8 cellular contexts compared by ENCODE assay signal in the genomic region with DNA sequence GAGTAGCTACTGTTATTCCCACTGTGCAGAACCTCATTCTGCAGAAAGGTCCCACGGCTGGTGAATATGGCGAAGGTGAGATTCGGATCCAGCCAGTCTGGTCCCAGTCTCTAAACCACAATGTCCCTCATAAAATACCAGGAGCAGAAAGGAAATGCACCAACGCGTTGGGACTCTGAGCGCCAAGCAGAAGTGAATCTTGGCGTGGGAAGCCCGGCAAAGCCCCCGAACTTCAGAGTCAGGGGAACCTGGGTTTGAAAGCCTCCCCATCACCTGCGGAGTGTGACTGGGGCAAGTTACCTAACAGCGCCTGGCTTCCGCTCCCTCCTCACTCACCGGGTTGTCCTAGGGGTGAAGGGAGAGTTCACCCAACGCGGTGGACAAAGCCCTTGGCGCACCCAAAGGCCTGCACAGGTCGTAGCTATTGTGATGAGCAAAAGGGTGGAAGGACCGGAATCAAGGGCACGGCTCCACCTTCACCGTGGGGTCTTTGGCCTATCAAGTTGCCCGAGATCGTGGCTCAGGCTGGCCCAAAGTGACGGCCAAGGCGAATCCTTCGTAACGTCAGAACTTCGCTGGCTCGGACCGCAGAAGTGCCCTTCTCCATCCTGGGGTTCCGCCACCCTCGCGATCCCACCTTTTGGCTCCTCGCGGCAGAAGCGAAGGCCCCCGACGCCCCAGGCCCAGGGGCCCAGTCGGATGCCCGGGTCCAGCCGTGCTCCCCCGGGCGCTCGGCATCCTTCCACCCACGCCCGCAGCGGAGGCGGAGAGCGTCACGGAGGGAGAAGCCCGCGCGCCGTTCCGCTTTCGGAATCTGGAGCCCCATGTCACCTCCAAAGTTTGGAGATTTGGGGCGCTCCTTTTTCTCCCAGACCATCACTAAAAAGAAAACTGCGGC. TPM values are rescaled to one million over a fixed set of nuclear protein-coding genes. Genes with fewer than 3 reads are reported as not detected.
DNase-seq lines count a peak whose midpoint lies in the region; ATAC-seq and TF ChIP-seq lines count a peak whose summit lies in the region.

No MANE protein-coding gene starts in this region.

- H3K4me1 ChIP-seq in IMR-90 (ENCODE audit: control insufficient read depth, insufficient read depth, low read length), result peaks cover 22% of the 10 kb centered on the region

- peak overlapping the region; percentile 43; the same call in 1 of the 2 replicates for H4K5ac ChIP-seq in IMR-90 (ENCODE audit: low read depth, low read length)

- H3K79me1 ChIP-seq in IMR-90 (ENCODE audit: low read depth in 1 of 2, low read length in 2 of 2), result peaks cover 18 to 54% of the 10 kb centered on the region in 2 experiments

- H2AK9ac ChIP-seq in IMR-90 (replicated peaks; ENCODE audit: low read depth, low read length, poor library complexity), result peak overlapping the region; percentile 92

- POLR2A ChIA-PET in IMR-90 (lab: Charles Lee; ENCODE audit: unreplicated experiment), result no interaction called here

- 8% methylated on average over 25 of the region's 57 CpGs; no CpG with 5 or more reads in 1 of the 2 experiments for WGBS in IMR-90 (ENCODE audit: extremely low coverage in 2 of 2, insufficient read length in 1 of 2), 2 experiments

- peaks cover 45% of the 10 kb centered on the region for H4K20me1 ChIP-seq in IMR-90 (ENCODE audit: insufficient read depth, low read length)

- no peak overlapping the region for H2BK20ac ChIP-seq in IMR-90 (ENCODE audit: low read depth, low read length)

- no peak for TF ChIP-seq POLR2A in IMR-90 (IDR thresholded peaks at IDR 0.05; ENCODE audit: low read depth, low read length)

- peak overlapping the region; percentile 41 for H2AK5ac ChIP-seq in IMR-90 (ENCODE audit: low read depth, low read length)

- CTCF ChIA-PET in IMR-90 (lab: Yijun Ruan, JAX), result interaction anchor here (0.9 to 1.3 kb wide), 3 partner anchors 15 to 342 kb away, joined by 3 to 8 read pairs (median 3); no protein-coding TSS in a partner anchor

- in situ Hi-C loops in IMR-90 (cut with MboI; ENCODE audit: low sequenced_read_pairs), result no loop called here

- H2BK5ac ChIP-seq in IMR-90 (ENCODE audit: low read depth, low read length, poor library complexity, severe bottlenecking), result peak overlapping the region; percentile 61

- no peak for TF ChIP-seq CTCF in GM12875 (IDR thresholded peaks at IDR 0.05; ENCODE audit: borderline replicate concordance, insufficient read depth, low read depth, low read length)
- TF ChIP-seq CTCF in IMR-90 (conservative IDR thresholded peaks at IDR 0.05; ENCODE audit: low read depth, low read length), result no peak
- TF ChIP-seq CTCF in glutamatergic neuron (IDR thresholded peaks at IDR 0.05; ENCODE audit: partially characterized antibody, unreplicated experiment), result no peak

- H3K9me3 ChIP-seq in IMR-90 (ENCODE audit: control insufficient read depth, insufficient read depth, low read length), result no peaks in the 10 kb centered on the region

- DNase-seq in IMR-90 (no peak), glutamatergic neuron (no peak), skeletal muscle cell (ENCODE audit: low read depth) (no peak), HuH-7.5 (ENCODE audit: low spot score) (no peak), NCI-H748 (lab: John Stamatoyannopoulos, UW; ENCODE audit: unreplicated experiment) (no peak)
- DNase-seq in activated T-cell treated with anti-CD3 and anti-CD28 coated beads, Interleukin-2, amount 50 U/mL, for 4 hours, result peak; percentile 75

- H3K9me1 ChIP-seq in IMR-90 (ENCODE audit: insufficient read depth, low read length), result peaks cover 19% of the 10 kb centered on the region

- intact Hi-C loops in IMR-90 (cut with micrococcal nuclease), result loop anchor here (2.0 to 5.0 kb wide), 4 partner anchors 47 to 335 kb away; a partner anchor contains a TSS

- ATAC-seq in IMR-90 (ENCODE audit: low read depth) (peak; percentile 6), HG03565 (IDR thresholded peaks at IDR 0.05; ENCODE audit: unreplicated experiment) (no peak)
- peak; percentile 7 to 11 for ATAC-seq in activated T-cell treated with anti-CD3 and anti-CD28 coated beads, Interleukin-2, amount 50 U/mL, for 4 hours

- peak overlapping the region; percentile 30 for H3K4ac ChIP-seq in IMR-90 (ENCODE audit: low read depth, low read length)

- H3K56ac ChIP-seq in IMR-90 (ENCODE audit: extremely low read depth, insufficient read depth, low read length), result peak overlapping the region; percentile 70; the same call in 1 of the 2 replicates

- peak overlapping the region; percentile 89 for H3K27ac Mint-ChIP-seq in glutamatergic neuron (ENCODE audit: unreplicated experiment)

- peak overlapping the region; percentile 94 for H3K23ac ChIP-seq in IMR-90 (ENCODE audit: low read depth, low read length)

- peaks cover 4% of the 10 kb centered on the region for H3K36me3 Mint-ChIP-seq in activated T-cell treated with anti-CD3 and anti-CD28 coated beads, Interleukin-2, amount 50 U/mL, for 4 hours (ENCODE audit: insufficient read depth)
- peaks cover 11% of the 10 kb centered on the region for H3K36me3 Mint-ChIP-seq in glutamatergic neuron (ENCODE audit: unreplicated experiment)

- BruUV-seq in IMR-90 (replicated peaks; lab: Mats Ljungman, UMichigan), result no TSS peak

- H3K4me2 ChIP-seq in IMR-90 (ENCODE audit: low read depth, low read length), result peak overlapping the region; percentile 93

- H3K27me3 Mint-ChIP-seq in activated T-cell treated with anti-CD3 and anti-CD28 coated beads, Interleukin-2, amount 50 U/mL, for 4 hours (ENCODE audit: low read depth), result no peaks in the 10 kb centered on the region
- H3K27me3 Mint-ChIP-seq in glutamatergic neuron (ENCODE audit: unreplicated experiment), result peaks cover 18% of the 10 kb centered on the region

- H2BK15ac ChIP-seq in IMR-90 (ENCODE audit: low read depth, low read length), result no peak overlapping the region

- H3K18ac ChIP-seq in IMR-90 (ENCODE audit: low read depth, low read length), result peak overlapping the region; percentile 63

- no peaks in the 10 kb centered on the region for H3K9me3 Mint-ChIP-seq in activated T-cell treated with anti-CD3 and anti-CD28 coated beads, Interleukin-2, amount 50 U/mL, for 4 hours
- peaks cover 19% of the 10 kb centered on the region for H3K9me3 Mint-ChIP-seq in glutamatergic neuron (ENCODE audit: unreplicated experiment)

- peak overlapping the region; percentile 57 for H3K27ac ChIP-seq in IMR-90 (ENCODE audit: insufficient read depth, low read length)

- H3K27me3 ChIP-seq in IMR-90 (ENCODE audit: control insufficient read depth, insufficient read depth, low read length), result no peaks in the 10 kb centered on the region

- peak overlapping the region in 1 of 2 experiments; percentile 46; a peak in 1 of 4 replicates for H4K8ac ChIP-seq in IMR-90 (ENCODE audit: low read depth in 2 of 2, low read length in 2 of 2)

- peak overlapping the region; percentile 28; the same call in 1 of the 2 replicates for H2BK120ac ChIP-seq in IMR-90 (ENCODE audit: low read depth, low read length)

- peak overlapping the region; percentile 81 for H3K4me3 Mint-ChIP-seq in activated T-cell treated with anti-CD3 and anti-CD28 coated beads, Interleukin-2, amount 50 U/mL, for 4 hours
- peak overlapping the region; percentile 91 for H3K4me3 Mint-ChIP-seq in glutamatergic neuron (ENCODE audit: unreplicated experiment)

- TF ChIP-seq RAD21 in IMR-90 (IDR thresholded peaks at IDR 0.05; ENCODE audit: low read length), result no peak

- peak overlapping the region; percentile 78 for H3K9ac ChIP-seq in IMR-90 (ENCODE audit: low read depth, low read length)

- peaks cover 49% of the 10 kb centered on the region for H3K4me1 Mint-ChIP-seq in activated T-cell treated with anti-CD3 and anti-CD28 coated beads, Interleukin-2, amount 50 U/mL, for 4 hours (ENCODE audit: low read depth)
- peaks cover 51% of the 10 kb centered on the region for H3K4me1 Mint-ChIP-seq in glutamatergic neuron (ENCODE audit: low read depth, unreplicated experiment)

- peak overlapping the region; percentile 68 for H3K14ac ChIP-seq in IMR-90 (replicated peaks; ENCODE audit: low read depth, low read length)

- 0 out of 2 replicates have a peak, but pooled peaks cover under 1% of the 10 kb centered on the region for H3K36me3 ChIP-seq in IMR-90 (ENCODE audit: control insufficient read depth, insufficient read depth, low read length)

- peak overlapping the region; percentile 93 for H2AFZ ChIP-seq in IMR-90 (replicated peaks; ENCODE audit: low read length, poor library complexity)

- dilution Hi-C loops in IMR-90 (cut with HindIII; ENCODE audit: low sequenced_read_pairs, unreplicated experiment), result no loop called here

- peak overlapping the region; percentile 59; the same call in 1 of the 2 replicates for H4K91ac ChIP-seq in IMR-90 (ENCODE audit: insufficient read depth, low read depth, low read length)

- H3K4me3 ChIP-seq in GM12875 (ENCODE audit: low read depth, low read length), result peak overlapping the region; percentile 92
- peak overlapping the region; percentile 81 for H3K4me3 ChIP-seq in IMR-90 (ENCODE audit: insufficient read depth, low read depth, low read length)
- H3K4me3 ChIP-seq in skeletal muscle cell (ENCODE audit: low read depth, low read length), result peak overlapping the region; percentile 79

TF ChIP-seq in IMR-90, 13 proteins besides CTCF, POLR2A, EP300 and RAD21 (continues in another document):
- no peak for TF ChIP-seq NFE2L2 (IDR thresholded peaks at IDR 0.05; ENCODE audit: low read depth, low read length)
- no peak for TF ChIP-seq MAFK (IDR thresholded peaks at IDR 0.05; ENCODE audit: low read depth, low read length)
- TF ChIP-seq MXI1 (IDR thresholded peaks at IDR 0.05; ENCODE audit: borderline replicate concordance, low read depth, low read length), result no peak
- no peak for TF ChIP-seq BHLHE40 (IDR thresholded peaks at IDR 0.05; ENCODE audit: low read depth, low read length)
- TF ChIP-seq, protein P1, sequence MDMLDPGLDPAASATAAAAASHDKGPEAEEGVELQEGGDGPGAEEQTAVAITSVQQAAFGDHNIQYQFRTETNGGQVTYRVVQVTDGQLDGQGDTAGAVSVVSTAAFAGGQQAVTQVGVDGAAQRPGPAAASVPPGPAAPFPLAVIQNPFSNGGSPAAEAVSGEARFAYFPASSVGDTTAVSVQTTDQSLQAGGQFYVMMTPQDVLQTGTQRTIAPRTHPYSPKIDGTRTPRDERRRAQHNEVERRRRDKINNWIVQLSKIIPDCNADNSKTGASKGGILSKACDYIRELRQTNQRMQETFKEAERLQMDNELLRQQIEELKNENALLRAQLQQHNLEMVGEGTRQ (IDR thresholded peaks at IDR 0.05; ENCODE audit: low read depth, low read length), result no peak

RNA-seq across cellular contexts. Expression of a gene that starts 0.8 kb away (rescaled TPM):
- 35.3 and 55.5 TPM in 2 replicates for total RNA-seq in IMR-90 (2012; rRNA removed)
- polyA plus RNA-seq in IMR-90 (2012; rRNA removed), result 77.0 and 89.7 TPM in 2 replicates
- polyA plus RNA-seq in IMR-90 (2012; cell fraction: cytosol; rRNA removed), result 29.0 and 54.5 TPM in 2 replicates
- polyA plus RNA-seq in IMR-90 (2012; cell fraction: nucleus; rRNA removed; ENCODE audit: low replicate concordance), result 9.4 and 39.2 TPM in 2 replicates
- total RNA-seq in activated T-cell treated with anti-CD3 and anti-CD28 coated beads, Interleukin-2, amount 50 U/mL, for 4 hours, result 100 to 1,000 TPM; 116 to 163 (median 137) TPM
- 311 TPM for total RNA-seq in glutamatergic neuron (ENCODE audit: unreplicated experiment)

RNA-seq across cellular contexts. Expression of a gene that starts 55.1 kb away (rescaled TPM):
- total RNA-seq in IMR-90 (2012; rRNA removed) (28.0 and 44.2 TPM in 2 replicates), glutamatergic neuron (ENCODE audit: unreplicated experiment) (216 TPM)
- 62.9 and 83.5 TPM in 2 replicates for polyA plus RNA-seq in IMR-90 (2012; rRNA removed)
- 14.1 and 19.3 TPM in 2 replicates for polyA plus RNA-seq in IMR-90 (2012; cell fraction: cytosol; rRNA removed)
- 63.6 and 388 TPM in 2 replicates for polyA plus RNA-seq in IMR-90 (2012; cell fraction: nucleus; rRNA removed; ENCODE audit: low replicate concordance)
- 100 to 1,000 TPM; 177 TPM for total RNA-seq in activated T-cell treated with anti-CD3 and anti-CD28 coated beads, Interleukin-2, amount 50 U/mL, for 4 hours
